Comparison of ENCODE assay signal across 8 cellular contexts in the genomic region with DNA sequence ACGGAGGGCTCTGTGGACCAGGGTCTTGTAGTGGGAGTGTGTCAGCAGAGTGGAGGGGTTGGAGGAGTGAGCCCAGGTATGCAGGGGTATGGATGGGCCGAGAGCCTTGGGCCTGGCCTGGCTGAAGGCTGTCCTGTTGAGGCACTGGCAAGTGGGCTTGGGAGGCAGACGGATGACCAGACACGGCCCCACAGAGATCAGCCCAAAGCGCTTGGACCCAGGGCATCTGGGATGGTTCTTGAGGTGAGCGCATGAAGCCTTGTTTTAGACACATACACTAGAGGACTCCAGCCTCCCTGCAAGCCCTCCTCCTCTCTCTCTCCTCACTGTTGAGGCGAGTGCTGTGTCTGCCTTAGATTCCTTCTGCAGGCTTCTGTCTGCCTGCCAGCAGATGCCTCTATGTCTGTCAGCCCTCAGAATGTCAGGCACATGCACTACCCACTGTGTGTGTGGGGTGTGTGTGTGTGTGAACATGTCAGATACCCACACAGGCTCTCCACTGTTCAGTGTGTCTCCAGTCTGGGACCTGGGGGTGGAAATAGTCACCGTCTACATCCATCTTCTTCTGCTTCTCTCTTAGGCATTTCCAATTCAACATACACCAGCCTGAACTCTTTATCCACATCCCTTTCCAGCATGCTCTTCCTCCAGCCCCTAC.
DNase-seq lines count a peak whose midpoint lies in the region; ATAC-seq, FAIRE-seq and TF ChIP-seq lines count a peak whose summit lies in the region.
"Not testable (repeated sequence)": the region's sequence is repeated elsewhere in the genome, so short reads cannot be mapped to it uniquely, and the experiment has no call there.

No MANE protein-coding gene starts in this region.

- H3K9me3 ChIP-seq in DND-41 (ENCODE audit: insufficient read depth, low read length, severe bottlenecking); OCI-LY3 (ENCODE audit: insufficient read depth, low read length); endothelial cell of umbilical vein (replicated peaks; ENCODE audit: control insufficient read depth, insufficient read depth, low read length); heart right ventricle; naive thymus-derived CD4-positive, alpha-beta T cell (ENCODE audit: control insufficient read depth in 2 of 3, low read length in 3 of 3): not testable (repeated sequence)

- H3K4me2 ChIP-seq in DND-41 (ENCODE audit: insufficient read depth, low read length); OCI-LY3 (ENCODE audit: low read length); endothelial cell of umbilical vein (ENCODE audit: insufficient read depth, low read length): not testable (repeated sequence)

- H3K9me1 ChIP-seq in endothelial cell of umbilical vein (replicated peaks; ENCODE audit: control insufficient read depth, extremely low read depth, insufficient read depth, low read length), result not testable (repeated sequence)

- BruUV-seq in endothelial cell of umbilical vein (replicated peaks; lab: Mats Ljungman, UMichigan), result not testable (repeated sequence)

- H3K79me2 ChIP-seq in DND-41 (ENCODE audit: insufficient read depth, low read length); OCI-LY3 (ENCODE audit: low read length); endothelial cell of umbilical vein (ENCODE audit: control insufficient read depth, insufficient read depth, low read length): not testable (repeated sequence)

- not testable (repeated sequence) for H3K9ac ChIP-seq in DND-41 (ENCODE audit: low read depth, low read length); OCI-LY3 (ENCODE audit: low read length); endothelial cell of umbilical vein (replicated peaks; ENCODE audit: extremely low read depth, insufficient read depth, low read length)

- DNase-seq in DND-41; activated CD8-positive, alpha-beta T cell treated with anti-CD3 and anti-CD28 coated beads, Interleukin-2, amount 10 ng/mL, durations not matched to agents 7 days and 5 days; endothelial cell of umbilical vein (ENCODE audit: low read depth, low spot score); heart right ventricle; naive thymus-derived CD4-positive, alpha-beta T cell; urothelium cell line (ENCODE audit: low spot score): not testable (repeated sequence)
- DNase-seq in HCEC 1CT, result peak; percentile 0

- not testable (repeated sequence) for H3K9me3 Mint-ChIP-seq in activated CD8-positive, alpha-beta T cell treated with anti-CD3 and anti-CD28 coated beads, Interleukin-2, amount 10 ng/mL, durations not matched to agents 7 days and 5 days (ENCODE audit: insufficient read depth); naive thymus-derived CD4-positive, alpha-beta T cell

- not testable (repeated sequence) for H3K4me3 ChIP-seq in DND-41 (ENCODE audit: low read depth in 1 of 2, low read length in 2 of 2); OCI-LY3 (ENCODE audit: low read length); endothelial cell of umbilical vein (replicated peaks in 1 of 3; ENCODE audit: insufficient read depth in 1 of 3, low read depth in 1 of 3, low read length in 3 of 3); heart right ventricle; naive thymus-derived CD4-positive, alpha-beta T cell (ENCODE audit: low read length)

- dilution Hi-C loops in endothelial cell of umbilical vein (cut with MboI; ENCODE audit: extremely low pct_ligation_motif_present, low sequenced_read_pairs), result not testable (repeated sequence)

- not testable (repeated sequence) for TF ChIP-seq CTCF in DND-41 (IDR thresholded peaks at IDR 0.05; ENCODE audit: borderline replicate concordance, extremely low read depth, low read length, poor library complexity, severe bottlenecking)
- TF ChIP-seq CTCF in OCI-LY3 (IDR thresholded peaks at IDR 0.05; ENCODE audit: low read depth, low read length) (peak; percentile 37), endothelial cell of umbilical vein (IDR thresholded peaks at IDR 0.05; ENCODE audit: extremely low read depth in 1 of 2, insufficient read depth in 1 of 2, low read depth in 1 of 2, low read length in 2 of 2) (peak in 1 of 2 donors; percentile 12), heart right ventricle (IDR thresholded peaks at IDR 0.05) (peak in 2 of 9 donors; percentile 21 to 24)

- intact Hi-C loops in endothelial cell of umbilical vein (cut with micrococcal nuclease); heart right ventricle (cut with DNase I); naive thymus-derived CD4-positive, alpha-beta T cell (cut with micrococcal nuclease): not testable (repeated sequence)

- POLR2A ChIA-PET in activated CD8-positive, alpha-beta T cell treated with anti-CD3 and anti-CD28 coated beads, Interleukin-2, amount 10 ng/mL, durations not matched to agents 7 days and 5 days (lab: Charles Lee); endothelial cell of umbilical vein (lab: Charles Lee); naive thymus-derived CD4-positive, alpha-beta T cell (lab: Charles Lee): not testable (repeated sequence)

- not testable (repeated sequence) for H3K36me3 ChIP-seq in DND-41 (ENCODE audit: insufficient read depth, low read length); OCI-LY3 (replicated peaks; ENCODE audit: low read depth, low read length); endothelial cell of umbilical vein (ENCODE audit: control insufficient read depth in 2 of 2, extremely low read depth in 1 of 2, insufficient read depth in 2 of 2, low read length in 2 of 2); heart right ventricle; naive thymus-derived CD4-positive, alpha-beta T cell (ENCODE audit: control insufficient read depth in 2 of 3, insufficient read depth in 3 of 3, low read length in 3 of 3)

- not testable (repeated sequence) for H3K36me3 Mint-ChIP-seq in activated CD8-positive, alpha-beta T cell treated with anti-CD3 and anti-CD28 coated beads, Interleukin-2, amount 10 ng/mL, durations not matched to agents 7 days and 5 days (ENCODE audit: low read depth); naive thymus-derived CD4-positive, alpha-beta T cell

- not testable (repeated sequence) for H3K27ac ChIP-seq in DND-41 (ENCODE audit: low read length); OCI-LY3 (ENCODE audit: low read length); endothelial cell of umbilical vein (ENCODE audit: insufficient read depth, low read depth, low read length); heart right ventricle; naive thymus-derived CD4-positive, alpha-beta T cell (ENCODE audit: low read depth, low read length)

- CTCF ChIA-PET in activated CD8-positive, alpha-beta T cell treated with anti-CD3 and anti-CD28 coated beads, Interleukin-2, amount 10 ng/mL, durations not matched to agents 7 days and 5 days (lab: Charles Lee); endothelial cell of umbilical vein (lab: Charles Lee); naive thymus-derived CD4-positive, alpha-beta T cell (lab: Charles Lee): not testable (repeated sequence)

- peak; percentile 69 for ATAC-seq in DND-41 (ENCODE audit: insufficient read depth, low read depth)
- ATAC-seq in activated CD8-positive, alpha-beta T cell treated with anti-CD3 and anti-CD28 coated beads, Interleukin-2, amount 10 ng/mL, durations not matched to agents 7 days and 5 days, result peak; percentile 44
- ATAC-seq in heart right ventricle, result peak in 5 of 8 donors; percentile 28 to 61 (median 37)
- peak; percentile 22 for ATAC-seq in naive thymus-derived CD4-positive, alpha-beta T cell

- not testable (repeated sequence) for TF ChIP-seq POLR2A in endothelial cell of umbilical vein (IDR thresholded peaks at IDR 0.05; ENCODE audit: low read depth, low read length)

- H3K27me3 ChIP-seq in DND-41 (ENCODE audit: insufficient read depth, low read length, poor library complexity); OCI-LY3 (ENCODE audit: low read depth, low read length); endothelial cell of umbilical vein (ENCODE audit: control insufficient read depth in 2 of 2, insufficient read depth in 2 of 2, low read length in 2 of 2); heart right ventricle; naive thymus-derived CD4-positive, alpha-beta T cell (ENCODE audit: control insufficient read depth in 2 of 2, insufficient read depth in 2 of 2, low read length in 2 of 2): not testable (repeated sequence)

- not testable (repeated sequence) for H3K4me1 Mint-ChIP-seq in activated CD8-positive, alpha-beta T cell treated with anti-CD3 and anti-CD28 coated beads, Interleukin-2, amount 10 ng/mL, durations not matched to agents 7 days and 5 days (ENCODE audit: low read depth); naive thymus-derived CD4-positive, alpha-beta T cell

- not testable (repeated sequence) for H4K20me1 ChIP-seq in DND-41 (ENCODE audit: insufficient read depth, low read length); OCI-LY3 (ENCODE audit: insufficient read depth, low read length); endothelial cell of umbilical vein (replicated peaks; ENCODE audit: control insufficient read depth, extremely low read depth, insufficient read depth, low read length)

- H2AFZ ChIP-seq in DND-41 (ENCODE audit: low read depth, low read length); OCI-LY3 (ENCODE audit: low read depth, low read length); endothelial cell of umbilical vein (ENCODE audit: low read depth, low read length): not testable (repeated sequence)

- H3K4me3 Mint-ChIP-seq in activated CD8-positive, alpha-beta T cell treated with anti-CD3 and anti-CD28 coated beads, Interleukin-2, amount 10 ng/mL, durations not matched to agents 7 days and 5 days; naive thymus-derived CD4-positive, alpha-beta T cell: not testable (repeated sequence)

- H3K4me1 ChIP-seq in DND-41 (ENCODE audit: insufficient read depth, low read length); OCI-LY3 (ENCODE audit: low read length); endothelial cell of umbilical vein (ENCODE audit: control insufficient read depth, extremely low read depth, insufficient read depth, low read length); heart right ventricle; naive thymus-derived CD4-positive, alpha-beta T cell (ENCODE audit: control insufficient read depth in 2 of 2, insufficient read depth in 2 of 2, low read length in 2 of 2): not testable (repeated sequence)

- not testable (repeated sequence) for H3K27ac Mint-ChIP-seq in activated CD8-positive, alpha-beta T cell treated with anti-CD3 and anti-CD28 coated beads, Interleukin-2, amount 10 ng/mL, durations not matched to agents 7 days and 5 days; naive thymus-derived CD4-positive, alpha-beta T cell

- peak; percentile 65 for FAIRE-seq in endothelial cell of umbilical vein (lab: Jason Lieb, UNC)
- peak; percentile 23 for FAIRE-seq in urothelium cell line (lab: Jason Lieb, UNC)

- H3K27me3 Mint-ChIP-seq in activated CD8-positive, alpha-beta T cell treated with anti-CD3 and anti-CD28 coated beads, Interleukin-2, amount 10 ng/mL, durations not matched to agents 7 days and 5 days (ENCODE audit: low read depth); naive thymus-derived CD4-positive, alpha-beta T cell: not testable (repeated sequence)

- WGBS in heart right ventricle, 2 donors, result 85 to 86% methylated on average over 7 of the region's 8 CpGs
